Comparison of ENCODE assay signal across 8 cellular contexts in the genomic region with DNA sequence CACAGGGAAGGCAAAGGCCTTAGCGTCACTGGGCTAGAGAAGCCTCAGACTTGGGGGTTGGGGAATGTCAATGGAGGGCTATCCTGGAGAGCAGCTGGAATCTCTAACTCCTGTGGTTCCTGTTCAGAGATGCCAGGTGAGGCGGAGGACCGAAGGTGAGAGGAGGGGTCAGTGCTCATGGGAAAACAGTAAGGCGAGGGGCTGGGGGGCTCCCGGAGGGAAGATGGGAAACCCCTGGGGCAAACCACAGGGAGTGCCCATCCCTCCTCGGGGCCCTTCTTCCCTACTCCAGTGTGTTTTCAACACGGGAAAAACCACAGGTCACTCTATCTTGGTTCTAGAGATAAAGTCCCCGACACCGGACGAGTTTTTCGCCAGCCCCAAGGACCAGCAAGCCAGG. TPM values are rescaled to one million over a fixed set of nuclear protein-coding genes. Genes with fewer than 3 reads are reported as not detected.
DNase-seq lines count a peak whose midpoint lies in the region; ATAC-seq lines count a peak whose summit lies in the region.

No MANE protein-coding gene starts in this region.

- POLR2A ChIA-PET in activated naive CD8-positive, alpha-beta T cell treated with anti-CD3 and anti-CD28 coated beads, Interleukin-2, amount 10 ng/mL, durations not matched to agents 7 days and 5 days (lab: Charles Lee) = interaction anchor here (0.5 to 7.1 kb wide), 10 partner anchors 11 to 284 kb away, joined by 3 to 89 read pairs (median 10); partner anchors contain the start of genes MEPCE, MOSPD3, PCOLCE and PPP1R35

- WGBS in thymus = 71% methylated on average over 11 of the region's 11 CpGs

- peak overlapping the region; percentile 99 for H3K4me3 ChIP-seq in thymus (ENCODE audit: low read length)

- no peaks in the 10 kb centered on the region for H3K27me3 ChIP-seq in thymus (ENCODE audit: control insufficient read depth, insufficient read depth)

- H3K4me3 Mint-ChIP-seq in activated naive CD4-positive, alpha-beta T cell treated with anti-CD3 and anti-CD28 coated beads, Interleukin-2, amount 50 U/mL, for 24 hours = peak overlapping the region; percentile 57
- H3K4me3 Mint-ChIP-seq in activated naive CD8-positive, alpha-beta T cell treated with anti-CD3 and anti-CD28 coated beads, Interleukin-2, amount 10 ng/mL, durations not matched to agents 7 days and 5 days = peak overlapping the region; percentile 94
- H3K4me3 Mint-ChIP-seq in memory B cell = peak overlapping the region; percentile 60

- peak overlapping the region; percentile 99 for H3K27ac ChIP-seq in thymus (ENCODE audit: low read depth)

- H3K9me3 ChIP-seq in thymus (ENCODE audit: control insufficient read depth) = no peaks in the 10 kb centered on the region

- ATAC-seq in activated naive CD8-positive, alpha-beta T cell treated with anti-CD3 and anti-CD28 coated beads, Interleukin-2, amount 10 ng/mL, durations not matched to agents 7 days and 5 days (ENCODE audit: low read depth) = no peak
- ATAC-seq in memory B cell (ENCODE audit: low read depth) = no peak
- no peak for ATAC-seq in GM19324 (IDR thresholded peaks at IDR 0.05; ENCODE audit: low FRiP score, unreplicated experiment)
- no peak for ATAC-seq in GM21717 (IDR thresholded peaks at IDR 0.05; ENCODE audit: unreplicated experiment)

- H3K27ac Mint-ChIP-seq in activated naive CD4-positive, alpha-beta T cell treated with anti-CD3 and anti-CD28 coated beads, Interleukin-2, amount 50 U/mL, for 24 hours = peak overlapping the region; percentile 69
- peak overlapping the region; percentile 96 for H3K27ac Mint-ChIP-seq in activated naive CD8-positive, alpha-beta T cell treated with anti-CD3 and anti-CD28 coated beads, Interleukin-2, amount 10 ng/mL, durations not matched to agents 7 days and 5 days
- peak overlapping the region; percentile 94 for H3K27ac Mint-ChIP-seq in memory B cell

- peaks cover 15% of the 10 kb centered on the region for H3K4me1 ChIP-seq in thymus (ENCODE audit: control insufficient read depth, insufficient read depth, low read length)

- peaks cover 43% of the 10 kb centered on the region for H3K4me1 Mint-ChIP-seq in activated naive CD4-positive, alpha-beta T cell treated with anti-CD3 and anti-CD28 coated beads, Interleukin-2, amount 50 U/mL, for 24 hours
- H3K4me1 Mint-ChIP-seq in activated naive CD8-positive, alpha-beta T cell treated with anti-CD3 and anti-CD28 coated beads, Interleukin-2, amount 10 ng/mL, durations not matched to agents 7 days and 5 days = peaks cover 20% of the 10 kb centered on the region
- peaks cover 28% of the 10 kb centered on the region for H3K4me1 Mint-ChIP-seq in memory B cell

- no peaks in the 10 kb centered on the region for H3K9me3 Mint-ChIP-seq in activated naive CD4-positive, alpha-beta T cell treated with anti-CD3 and anti-CD28 coated beads, Interleukin-2, amount 50 U/mL, for 24 hours
- H3K9me3 Mint-ChIP-seq in activated naive CD8-positive, alpha-beta T cell treated with anti-CD3 and anti-CD28 coated beads, Interleukin-2, amount 10 ng/mL, durations not matched to agents 7 days and 5 days = no peaks in the 10 kb centered on the region
- no peaks in the 10 kb centered on the region for H3K9me3 Mint-ChIP-seq in memory B cell

- no peak for DNase-seq in activated naive CD4-positive, alpha-beta T cell treated with anti-CD3 and anti-CD28 coated beads, Interleukin-2, amount 50 U/mL, for 16 hours
- no peak for DNase-seq in activated naive CD8-positive, alpha-beta T cell treated with anti-CD3 and anti-CD28 coated beads, Interleukin-2, amount 10 ng/mL, durations not matched to agents 7 days and 5 days
- DNase-seq in memory B cell (ENCODE audit: low spot score in 2 of 2) (no peak), NCI-H774 (lab: John Stamatoyannopoulos, UW) (no peak)

- H3K36me3 Mint-ChIP-seq in activated naive CD4-positive, alpha-beta T cell treated with anti-CD3 and anti-CD28 coated beads, Interleukin-2, amount 50 U/mL, for 24 hours = peaks cover 3% of the 10 kb centered on the region
- peaks cover 7% of the 10 kb centered on the region for H3K36me3 Mint-ChIP-seq in activated naive CD8-positive, alpha-beta T cell treated with anti-CD3 and anti-CD28 coated beads, Interleukin-2, amount 10 ng/mL, durations not matched to agents 7 days and 5 days
- peaks cover 7% of the 10 kb centered on the region for H3K36me3 Mint-ChIP-seq in memory B cell

- H3K36me3 ChIP-seq in thymus (ENCODE audit: control insufficient read depth, insufficient read depth) = peaks cover 53% of the 10 kb centered on the region

- H3K27me3 Mint-ChIP-seq in activated naive CD4-positive, alpha-beta T cell treated with anti-CD3 and anti-CD28 coated beads, Interleukin-2, amount 50 U/mL, for 24 hours = no peaks in the 10 kb centered on the region
- no peaks in the 10 kb centered on the region for H3K27me3 Mint-ChIP-seq in activated naive CD8-positive, alpha-beta T cell treated with anti-CD3 and anti-CD28 coated beads, Interleukin-2, amount 10 ng/mL, durations not matched to agents 7 days and 5 days
- H3K27me3 Mint-ChIP-seq in memory B cell = no peaks in the 10 kb centered on the region

RNA-seq across cellular contexts. Expression of gene LRCH4, which starts 3.3 kb away (rescaled TPM):
- 100 to 1,000 TPM; 239 to 258 TPM for total RNA-seq in activated naive CD8-positive, alpha-beta T cell treated with anti-CD3 and anti-CD28 coated beads, Interleukin-2, amount 10 ng/mL, durations not matched to agents 7 days and 5 days
- polyA plus RNA-seq in thymus = 423 TPM

RNA-seq across cellular contexts. Expression of gene FBXO24, which starts 3.5 kb away (rescaled TPM):
- 1 to 10 TPM; 1.1 to 1.2 TPM for total RNA-seq in activated naive CD8-positive, alpha-beta T cell treated with anti-CD3 and anti-CD28 coated beads, Interleukin-2, amount 10 ng/mL, durations not matched to agents 7 days and 5 days
- polyA plus RNA-seq in thymus = 1.3 TPM

RNA-seq across cellular contexts. Expression of gene SAP25, which starts 8.9 kb away (rescaled TPM):
- total RNA-seq in activated naive CD8-positive, alpha-beta T cell treated with anti-CD3 and anti-CD28 coated beads, Interleukin-2, amount 10 ng/mL, durations not matched to agents 7 days and 5 days = 10 to 100 TPM; 54.3 to 57.6 TPM
- polyA plus RNA-seq in thymus = 183 TPM

RNA-seq across cellular contexts. Expression of gene PCOLCE, which starts 19.5 kb away (rescaled TPM):
- total RNA-seq in activated naive CD8-positive, alpha-beta T cell treated with anti-CD3 and anti-CD28 coated beads, Interleukin-2, amount 10 ng/mL, durations not matched to agents 7 days and 5 days = 10 to 100 TPM; 14.4 to 16.4 TPM
- polyA plus RNA-seq in thymus = 25.3 TPM

RNA-seq across cellular contexts. Expression of gene MOSPD3, which starts 29.7 kb away (rescaled TPM):
- 10 to 100 TPM; 27.4 TPM for total RNA-seq in activated naive CD8-positive, alpha-beta T cell treated with anti-CD3 and anti-CD28 coated beads, Interleukin-2, amount 10 ng/mL, durations not matched to agents 7 days and 5 days
- 21.6 TPM for polyA plus RNA-seq in thymus
